In the genomic region with DNA sequence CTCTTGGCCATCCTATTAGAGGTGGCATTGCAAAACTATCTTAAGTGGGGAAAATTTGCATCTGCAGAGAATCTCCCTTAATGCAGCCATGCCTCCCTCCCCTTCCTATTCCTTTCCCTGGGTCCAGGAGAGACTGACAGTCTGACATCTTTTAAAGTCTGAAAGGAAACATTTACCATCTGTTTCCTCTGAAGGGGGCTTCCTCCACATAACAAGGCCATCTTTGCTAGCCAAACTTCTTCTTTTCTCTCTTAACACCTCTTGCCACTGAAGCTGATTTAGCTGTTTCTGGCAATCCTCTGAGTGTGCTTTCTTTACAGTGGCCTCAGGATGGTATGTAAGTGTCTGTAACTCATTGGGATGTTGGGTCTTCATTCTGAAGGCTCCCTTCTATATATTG, we compare ENCODE assay signal across 25 cellular contexts. TPM values are rescaled to one million over a fixed set of nuclear protein-coding genes. Genes with fewer than 3 reads are reported as not detected.
"Had no signal": no experiment of that assay in that cellular context is flagged by ENCODE, and none has a peak within 500 bp of the region (broad histone marks: within the 10 kb centered on the region; RNA-seq: fewer than 3 reads in every experiment).

No MANE protein-coding gene starts in this region.

- H3K4me3 Mint-ChIP-seq: mesothelial cell of epicardium; naive B cell; naive thymus-derived CD8-positive, alpha-beta T cell had no signal

- H3K27ac ChIP-seq: coronary artery, dorsolateral prefrontal cortex, epithelial cell of prostate, esophagus squamous epithelium, gastrocnemius medialis, heart right ventricle, left lung, lower lobe of right lung had no signal

- H3K36me3 ChIP-seq: esophagus squamous epithelium, gastrocnemius medialis, heart right ventricle, left lung, lower lobe of right lung had no signal

- H3K27me3 ChIP-seq: dorsolateral prefrontal cortex, esophagus squamous epithelium, gastrocnemius medialis, heart right ventricle, left lung had no signal

- DNase-seq: dermis blood vessel endothelial cell; dorsolateral prefrontal cortex; effector CD4-positive, alpha-beta T cell; effector memory CD4-positive, alpha-beta T cell; erythroblast; esophagus squamous epithelium; foreskin fibroblast; foreskin melanocyte; gastrocnemius medialis; glutamatergic neuron; head of caudate nucleus; heart right ventricle; hippocampal formation; left cardiac atrium; left lung; left ventricle myocardium superior; lower lobe of right lung; mesenchymal stem cell; mucosa of descending colon; naive B cell; naive thymus-derived CD8-positive, alpha-beta T cell had no signal

- H3K36me3 Mint-ChIP-seq: mesothelial cell of epicardium; naive B cell; naive thymus-derived CD8-positive, alpha-beta T cell had no signal

- ATAC-seq: esophagus mucosa; gastrocnemius medialis; heart right ventricle; left cardiac atrium; left lung; left ventricle myocardium superior; lower lobe of right lung; mucosa of descending colon; naive thymus-derived CD8-positive, alpha-beta T cell had no signal

- H3K4me3 ChIP-seq: coronary artery, dorsolateral prefrontal cortex, esophagus squamous epithelium, gastrocnemius medialis, heart right ventricle, left lung, lower lobe of right lung, mucosa of descending colon had no signal

- H3K27ac Mint-ChIP-seq: mesothelial cell of epicardium; naive B cell; naive thymus-derived CD8-positive, alpha-beta T cell had no signal

- H3K9me3 Mint-ChIP-seq: naive thymus-derived CD8-positive, alpha-beta T cell had no signal

- H3K4me1 Mint-ChIP-seq: naive B cell; naive thymus-derived CD8-positive, alpha-beta T cell had no signal

- H3K9me3 ChIP-seq: esophagus squamous epithelium, gastrocnemius medialis, heart right ventricle, left lung, lower lobe of right lung, mucosa of descending colon had no signal

- H3K4me1 ChIP-seq: heart right ventricle, left lung, lower lobe of right lung had no signal

RNA-seq across cellular contexts. Expression of gene AADAT, which starts 34.6 kb away (rescaled TPM):
- total RNA-seq: naive thymus-derived CD8-positive, alpha-beta T cell had no signal
- polyA plus RNA-seq: naive thymus-derived CD8-positive, alpha-beta T cell had no signal
